Comparison of ENCODE assay signal across 1 cellular context in the genomic region with DNA sequence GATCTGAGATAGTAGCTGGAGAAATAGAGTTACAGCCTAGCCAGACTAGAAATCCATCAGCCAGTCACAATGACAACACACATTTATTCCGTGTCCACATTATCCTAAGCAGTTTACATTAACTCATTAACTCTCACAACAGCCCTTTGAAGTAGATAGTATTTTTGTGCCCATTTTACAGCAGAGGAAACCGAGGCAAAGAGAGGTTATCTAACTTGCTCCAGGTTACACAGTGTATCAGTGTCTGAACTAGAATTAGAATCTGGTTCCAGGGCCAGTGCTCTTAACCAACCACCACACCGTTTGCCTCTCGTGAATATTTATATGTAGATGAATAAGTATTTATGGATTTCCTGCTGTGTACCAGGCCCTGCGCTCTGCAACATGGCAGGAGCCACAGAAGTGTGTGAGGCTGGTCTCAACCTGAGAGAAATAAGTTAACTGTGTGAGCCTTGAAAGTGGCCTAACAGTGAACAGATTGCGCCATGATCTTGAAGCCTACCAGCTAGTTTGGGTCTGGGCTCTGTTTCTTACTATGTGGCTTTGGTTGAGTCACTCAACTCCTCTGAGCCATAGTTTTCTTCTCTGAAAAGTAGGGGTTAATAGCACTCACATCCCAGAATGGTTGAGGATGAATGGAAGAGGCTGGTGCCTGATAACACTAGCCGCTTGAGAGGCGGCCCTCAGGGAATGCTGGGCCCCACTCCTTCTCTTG.
A peak's percentile ranks its signal among the peaks of the same experiment; 100 is the strongest.
TF ChIP-seq lines count a peak whose summit lies in the region.

No MANE protein-coding gene starts in this region.

TF ChIP-seq in IMR-90, 13 proteins besides CTCF, POLR2A, EP300 and RAD21:
- TF ChIP-seq CEBPB (IDR thresholded peaks at IDR 0.05; ENCODE audit: low read depth, low read length) (peak; percentile 64), MAZ (IDR thresholded peaks at IDR 0.05; ENCODE audit: borderline replicate concordance, low read depth, low read length) (no peak)
